ENCODE assay signal across 18 cellular contexts in genomic region chr1:218332416-218332815, GRCh38. TPM values are rescaled to one million over a fixed set of nuclear protein-coding genes. Genes with fewer than 3 reads are reported as not detected.
DNase-seq lines count a peak whose midpoint lies in the region; ATAC-seq, FAIRE-seq and TF ChIP-seq lines count a peak whose summit lies in the region.
"Had no signal": no experiment of that assay in that cellular context is flagged by ENCODE, and none has a peak within 500 bp of the region (broad histone marks: within the 10 kb centered on the region; RNA-seq: fewer than 3 reads in every experiment).

No MANE protein-coding gene starts in this region.

- no peak overlapping the region for H3K27ac Mint-ChIP-seq in stimulated activated effector memory CD8-positive, alpha-beta T cell treated with anti-CD3 and anti-CD28 coated beads, Interleukin-12 subunit alpha, Interleukin-12 subunit beta, amount 100 ng/mL, for 72 hours
- H3K27ac Mint-ChIP-seq: CD4-positive, alpha-beta T cell; IgD-negative memory B cell had no signal

- TF ChIP-seq POLR2A in H54 (IDR thresholded peaks at IDR 0.05; ENCODE audit: low read depth, low read length): no peak

- DNase-seq in H54 (ENCODE audit: insufficient read length, low spot score) (no peak), LHCN-M2 (ENCODE audit: low read depth) (peak; percentile 30), fibroblast of mammary gland (ENCODE audit: low read depth) (peak; percentile 30), NCI-H146 treated with DMSO at 0.1 percent for 48 hours (lab: John Stamatoyannopoulos, UW; ENCODE audit: unreplicated experiment) (no peak), DMS153 (lab: John Stamatoyannopoulos, UW) (no peak), NCI-H748 (lab: John Stamatoyannopoulos, UW; ENCODE audit: unreplicated experiment) (no peak)
- DNase-seq in stimulated activated effector memory CD8-positive, alpha-beta T cell treated with anti-CD3 and anti-CD28 coated beads, Interleukin-12 subunit alpha, Interleukin-12 subunit beta, amount 100 ng/mL, for 72 hours (ENCODE audit: low spot score in 2 of 2): no peak
- DNase-seq: AML-193; Caco-2; CD4-positive, alpha-beta T cell; DMS79 treated with DMSO at 0.1 percent for 48 hours; KBM-7 had no signal

- no peaks in the 10 kb centered on the region for H3K4me1 Mint-ChIP-seq in stimulated activated effector memory CD8-positive, alpha-beta T cell treated with anti-CD3 and anti-CD28 coated beads, Interleukin-12 subunit alpha, Interleukin-12 subunit beta, amount 100 ng/mL, for 72 hours

- no peak for ATAC-seq in stimulated activated effector memory CD8-positive, alpha-beta T cell treated with anti-CD3 and anti-CD28 coated beads, Interleukin-12 subunit alpha, Interleukin-12 subunit beta, amount 100 ng/mL, for 72 hours
- ATAC-seq: A549, GM12878 had no signal

- H3K4me3 ChIP-seq in fibroblast of mammary gland (ENCODE audit: control insufficient read depth, low read depth, low read length): no peak overlapping the region
- H3K4me3 ChIP-seq: A549, GM12878, HAP-1 had no signal

- no peak overlapping the region for H3K4me3 Mint-ChIP-seq in stimulated activated effector memory CD8-positive, alpha-beta T cell treated with anti-CD3 and anti-CD28 coated beads, Interleukin-12 subunit alpha, Interleukin-12 subunit beta, amount 100 ng/mL, for 72 hours
- H3K4me3 Mint-ChIP-seq: CD4-positive, alpha-beta T cell; IgD-negative memory B cell had no signal

- H3K9me3 Mint-ChIP-seq in stimulated activated effector memory CD8-positive, alpha-beta T cell treated with anti-CD3 and anti-CD28 coated beads, Interleukin-12 subunit alpha, Interleukin-12 subunit beta, amount 100 ng/mL, for 72 hours: no peaks in the 10 kb centered on the region
- H3K9me3 Mint-ChIP-seq: CD4-positive, alpha-beta T cell; IgD-negative memory B cell had no signal

- H3K36me3 Mint-ChIP-seq in stimulated activated effector memory CD8-positive, alpha-beta T cell treated with anti-CD3 and anti-CD28 coated beads, Interleukin-12 subunit alpha, Interleukin-12 subunit beta, amount 100 ng/mL, for 72 hours: peaks cover 35% of the 10 kb centered on the region

- no peak for TF ChIP-seq CTCF in fibroblast of mammary gland (conservative IDR thresholded peaks at IDR 0.05; ENCODE audit: control insufficient read depth, insufficient read depth, low read depth, low read length)

- FAIRE-seq in H54 (lab: Jason Lieb, UNC): peak; percentile 75
- FAIRE-seq: GM12878, H1, HTR-8/SVneo had no signal

RNA-seq across cellular contexts. Expression of gene TGFB2, which starts 12.7 kb away (rescaled TPM):
- total RNA-seq in LHCN-M2 (2014; rRNA removed): 5.1 and 7.7 TPM in 2 replicates
- 36.3 TPM for polyA plus RNA-seq in LHCN-M2 (2012)

RNA-seq across cellular contexts. Expression of gene RRP15, which starts 47.3 kb away (rescaled TPM):
- 8.2 and 8.9 TPM in 2 replicates for total RNA-seq in LHCN-M2 (2014; rRNA removed)
- polyA plus RNA-seq in LHCN-M2 (2012): 8.6 TPM

Comparison
In these comparisons a context has a peak if more than half of its experiments do, and no peak if none do; other contexts are left out.
1. DNase-seq: peak in LHCN-M2 (single experiment) and fibroblast of mammary gland (single experiment); none in H54 (single experiment), NCI-H146 treated with DMSO at 0.1 percent for 48 hours (single experiment), DMS153 (single experiment), stimulated activated effector memory CD8-positive, alpha-beta T cell treated with anti-CD3 and anti-CD28 coated beads, Interleukin-12 subunit alpha, Interleukin-12 subunit beta, amount 100 ng/mL, for 72 hours (0 of 2) and NCI-H748 (single experiment).